Comparison of ENCODE assay signal across 30 cellular contexts in genomic region chr1:203158423-203158822, GRCh38. TPM values are rescaled to one million over a fixed set of nuclear protein-coding genes. Genes with fewer than 3 reads are reported as not detected.
"Had no signal": no experiment of that assay in that cellular context is flagged by ENCODE, and none has a peak within 500 bp of the region (broad histone marks: within the 10 kb centered on the region; RNA-seq: fewer than 3 reads in every experiment).

No MANE protein-coding gene starts in this region.

- DNase-seq: stimulated activated CD4-positive, alpha-beta T cell treated with anti-CD3 and anti-CD28 coated beads, Interleukin-4, amount 100 ng/mL, for 1 hour; stimulated activated CD4-positive, alpha-beta T cell treated with anti-CD3 and anti-CD28 coated beads, Interleukin-4, amount 100 ng/mL, for 24 hours; stimulated activated CD4-positive, alpha-beta T cell treated with anti-CD3 and anti-CD28 coated beads, Interleukin-4, amount 100 ng/mL, for 4 hours; stimulated activated CD8-positive, alpha-beta memory T cell treated with anti-CD3 and anti-CD28 coated beads, Interleukin-4, amount 100 ng/mL, for 48 hours; stimulated activated naive B cell treated with anti-CD40 and anti-IgM and Interleukin-4, amounts not matched to agents 10 μg/mL and 1 μg/mL and 100 μg/mL, for 72 hours; stimulated activated naive CD4-positive, alpha-beta T cell; stimulated activated naive CD4-positive, alpha-beta T cell treated with Interleukin-2 at 50 U/mL for 16 hours; stimulated activated naive CD8-positive, alpha-beta T cell treated with anti-CD3 and anti-CD28 coated beads, Interleukin-15, amount 100 ng/mL, for 72 hours; stimulated activated naive CD8-positive, alpha-beta T cell treated with anti-CD3 and anti-CD28 coated beads, Interleukin-15, Interleukin-2, amounts not matched to agents 100 U/mL and 50 U/mL, for 24 hours; stomach; substantia nigra; testis; thyroid gland; tibial artery; transverse colon; trophoblast cell; upper lobe of left lung; upper lobe of right lung; uterus had no signal

- H3K27me3 ChIP-seq: testis, thyroid gland, tibial nerve, transverse colon, upper lobe of left lung, upper lobe of right lung, uterus, vagina had no signal

- ATAC-seq: stimulated activated effector memory CD8-positive, alpha-beta T cell treated with anti-CD3 and anti-CD28 coated beads, Interleukin-12 subunit alpha, Interleukin-12 subunit beta, amount 100 ng/mL, for 72 hours; stimulated activated memory B cell treated with anti-CD40 and anti-IgM and Interleukin-4, amounts not matched to agents 10 μg/mL and 1 μg/mL and 100 μg/mL, for 72 hours; stimulated activated naive B cell treated with anti-CD40 and anti-IgM and Interleukin-4, amounts not matched to agents 10 μg/mL and 1 μg/mL and 100 μg/mL, for 72 hours; stimulated activated naive CD8-positive, alpha-beta T cell treated with anti-CD3 and anti-CD28 coated beads, Interleukin-15, amount 100 ng/mL, for 72 hours; stimulated activated naive CD8-positive, alpha-beta T cell treated with anti-CD3 and anti-CD28 coated beads, Interleukin-15, Interleukin-2, amounts not matched to agents 100 U/mL and 50 U/mL, for 24 hours; upper lobe of right lung had no signal

- H3K36me3 ChIP-seq: stomach, suprapubic skin, thoracic aorta, thyroid gland, tibial artery, tibial nerve, transverse colon, upper lobe of left lung, upper lobe of right lung, uterus, vagina had no signal

- H3K9me3 ChIP-seq: stomach, suprapubic skin, testis, thoracic aorta, thyroid gland, tibial artery, upper lobe of left lung, upper lobe of right lung, uterus, vagina had no signal

- FAIRE-seq: urothelium cell line had no signal

- H3K4me1 ChIP-seq: stomach, tibial artery, tibial nerve, uterus, vagina had no signal

- H3K27ac ChIP-seq: stomach, suprapubic skin, testis, thoracic aorta, thyroid gland, tibial artery, tibial nerve, transverse colon, upper lobe of left lung, upper lobe of right lung, uterus, vagina had no signal

- H3K4me3 ChIP-seq: stomach, suprapubic skin, testis, thoracic aorta, thyroid gland, tibial artery, tibial nerve, transverse colon, upper lobe of left lung, upper lobe of right lung, uterus, vagina had no signal

RNA-seq across cellular contexts. Expression of gene MYBPH, which starts 17.2 kb away (rescaled TPM):
- total RNA-seq: stomach, subcutaneous adipose tissue, temporal lobe, thoracic aorta, tibial nerve, transverse colon, upper lobe of right lung, ureter, vagina had no signal
- polyA plus RNA-seq: urinary bladder had no signal

RNA-seq across cellular contexts. Expression of gene ADORA1, which starts 30.9 kb away (rescaled TPM):
- total RNA-seq: thoracic aorta had no signal
